ENCODE assay signal across 13 cellular contexts in genomic region chr4:142550955-142551354, GRCh38.
DNase-seq lines count a peak whose midpoint lies in the region; ATAC-seq, FAIRE-seq and TF ChIP-seq lines count a peak whose summit lies in the region.
"Had no signal": no experiment of that assay in that cellular context is flagged by ENCODE, and none has a peak within 500 bp of the region (broad histone marks: within the 10 kb centered on the region; RNA-seq: fewer than 3 reads in every experiment).

No MANE protein-coding gene starts in this region.

- H3K4me3 ChIP-seq in keratinocyte (ENCODE audit: control insufficient read depth in 2 of 3, extremely low read depth in 1 of 3, insufficient read depth in 2 of 3, low read depth in 1 of 3, low read length in 3 of 3) (peak overlapping the region in 1 of 3 experiments; percentile 52), neural progenitor cell (no peak overlapping the region)
- H3K4me3 ChIP-seq: K562, upper lobe of right lung had no signal

- H3K9me1 ChIP-seq in keratinocyte (ENCODE audit: control insufficient read depth, extremely low read depth, insufficient read depth, low read length) = no peaks in the 10 kb centered on the region

- H3K36me3 ChIP-seq in keratinocyte (ENCODE audit: control insufficient read depth in 2 of 2, extremely low read depth in 1 of 2, insufficient read depth in 2 of 2, low read length in 2 of 2) = no peaks in the 10 kb centered on the region
- H3K36me3 ChIP-seq in neural progenitor cell = no peaks in the 10 kb centered on the region
- H3K36me3 ChIP-seq: upper lobe of right lung had no signal

- H3K79me2 ChIP-seq in keratinocyte (ENCODE audit: control insufficient read depth, insufficient read depth, low read length) (no peaks in the 10 kb centered on the region), neural progenitor cell (ENCODE audit: low read depth) (no peaks in the 10 kb centered on the region)

- dilution Hi-C loops in keratinocyte (cut with MboI; ENCODE audit: extremely low pct_ligation_motif_present, low sequenced_read_pairs) = loop anchor here (25.0 kb wide), 1 partner anchor 164 kb away; no protein-coding TSS in a partner anchor

- H3K4me1 ChIP-seq in keratinocyte (ENCODE audit: control insufficient read depth, extremely low read depth, insufficient read depth, low read length) (peaks cover 49% of the 10 kb centered on the region), neural progenitor cell (peaks cover 14% of the 10 kb centered on the region)
- H3K4me1 ChIP-seq: upper lobe of right lung had no signal

- H3K27me3 ChIP-seq in keratinocyte (ENCODE audit: control insufficient read depth, extremely low read depth, insufficient read depth, low read length) (no peaks in the 10 kb centered on the region), neural progenitor cell (no peaks in the 10 kb centered on the region)
- H3K27me3 ChIP-seq: upper lobe of right lung had no signal

- H3F3A ChIP-seq in neural progenitor cell (ENCODE audit: low read depth) = no peaks in the 10 kb centered on the region

- no peak for ATAC-seq in GM18870 (IDR thresholded peaks at IDR 0.05; ENCODE audit: unreplicated experiment)
- ATAC-seq: K562, natural killer cell, upper lobe of right lung had no signal

- no peaks in the 10 kb centered on the region for H3K9me3 Mint-ChIP-seq in neural progenitor cell

- DNase-seq in AG08395 (ENCODE audit: low spot score) (peak; percentile 20), Daoy (ENCODE audit: low read depth) (peak; percentile 41), NCI-H748 (lab: John Stamatoyannopoulos, UW; ENCODE audit: unreplicated experiment) (peak; percentile 45), keratinocyte (ENCODE audit: low read depth, low spot score) (no peak), neural progenitor cell (ENCODE audit: low spot score) (no peak), posterior cingulate gyrus (no peak)
- DNase-seq: natural killer cell, NCI-H1436 treated with DMSO at 0.1 percent for 48 hours, SIG-M5, upper lobe of right lung had no signal

- H3K27ac ChIP-seq in keratinocyte (ENCODE audit: control insufficient read depth, insufficient read depth, low read length) (peak overlapping the region; percentile 99), neural progenitor cell (no peak overlapping the region)
- H3K27ac ChIP-seq: upper lobe of right lung had no signal

- no peak overlapping the region for H3K4me3 Mint-ChIP-seq in neural progenitor cell
- H3K4me3 Mint-ChIP-seq: CD14-positive monocyte, natural killer cell had no signal

- peak overlapping the region; percentile 24 for H2AFZ ChIP-seq in keratinocyte (ENCODE audit: control insufficient read depth, low read length)
- H2AFZ ChIP-seq in neural progenitor cell (replicated peaks) = no peak overlapping the region

- TF ChIP-seq CTCF in keratinocyte (optimal IDR thresholded peaks at IDR 0.05 in 1 of 3, IDR thresholded peaks at IDR 0.05 in 1 of 3, conservative IDR thresholded peaks at IDR 0.05 in 1 of 3; ENCODE audit: extremely low read depth in 1 of 3, insufficient read depth in 2 of 3, low read length in 3 of 3) (no peak), neural progenitor cell (IDR thresholded peaks at IDR 0.05) (no peak)

- H4K20me1 ChIP-seq in keratinocyte (ENCODE audit: control insufficient read depth, extremely low read depth, insufficient read depth, low read length) (no peaks in the 10 kb centered on the region), neural progenitor cell (ENCODE audit: low read depth) (no peaks in the 10 kb centered on the region)

- no peak overlapping the region for H3K27ac Mint-ChIP-seq in neural progenitor cell
- H3K27ac Mint-ChIP-seq: CD14-positive monocyte, natural killer cell had no signal

- peaks cover 20% of the 10 kb centered on the region for H3K4me1 Mint-ChIP-seq in neural progenitor cell
- H3K4me1 Mint-ChIP-seq: natural killer cell had no signal

- intact Hi-C loops in posterior cingulate gyrus (cut with DNase I) = no loop called here

- H3K9me3 ChIP-seq in keratinocyte (ENCODE audit: control insufficient read depth, low read depth, low read length) = no peaks in the 10 kb centered on the region
- H3K9me3 ChIP-seq in neural progenitor cell (ENCODE audit: low read depth) = no peaks in the 10 kb centered on the region
- H3K9me3 ChIP-seq: upper lobe of right lung had no signal

- peak overlapping the region; percentile 71 for H3K4me2 ChIP-seq in keratinocyte (ENCODE audit: control insufficient read depth, extremely low read depth, insufficient read depth, low read depth, low read length)
- H3K4me2 ChIP-seq in neural progenitor cell = no peak overlapping the region

- FAIRE-seq in keratinocyte (lab: Jason Lieb, UNC) = peak; percentile 70
- FAIRE-seq: K562 had no signal

- H3K27me3 Mint-ChIP-seq in neural progenitor cell (ENCODE audit: insufficient read depth, low read depth) = peaks cover 2% of the 10 kb centered on the region

- H3K36me3 Mint-ChIP-seq in neural progenitor cell = peaks cover 2% of the 10 kb centered on the region
- H3K36me3 Mint-ChIP-seq: CD14-positive monocyte, natural killer cell had no signal

- H3K9ac ChIP-seq in keratinocyte (ENCODE audit: control insufficient read depth, extremely low read depth, insufficient read depth, low read length) = peak overlapping the region; percentile 73
- no peak overlapping the region for H3K9ac ChIP-seq in neural progenitor cell

Comparison
In these comparisons a context has a peak if more than half of its experiments do, and no peak if none do; other contexts are left out.
1. DNase-seq: peak in AG08395 (single experiment), Daoy (single experiment) and NCI-H748 (single experiment); none in keratinocyte (single experiment), neural progenitor cell (single experiment) and posterior cingulate gyrus (0 of 10).